25 cellular contexts compared by ENCODE assay signal in the genomic region with DNA sequence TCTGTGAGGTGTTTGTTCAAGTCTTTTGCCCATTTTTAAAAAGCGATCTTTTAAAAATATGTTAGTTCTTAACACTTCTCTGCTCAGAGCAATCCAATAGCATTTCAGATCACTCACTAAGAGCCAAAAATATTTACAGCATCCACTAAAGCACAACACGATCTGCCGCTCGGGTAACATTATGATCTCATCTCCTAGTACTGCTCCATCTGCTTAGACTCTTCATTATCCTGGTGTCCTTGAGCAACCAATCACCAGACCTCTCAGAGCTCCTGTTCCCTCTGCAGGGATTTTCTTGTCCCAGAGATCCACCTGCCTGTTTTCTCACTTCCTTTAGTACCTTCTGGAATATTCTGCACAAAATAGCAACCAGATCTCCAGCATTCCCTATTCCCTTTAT.
"Had no signal": no experiment of that assay in that cellular context is flagged by ENCODE, and none has a peak within 500 bp of the region (broad histone marks: within the 10 kb centered on the region; RNA-seq: fewer than 3 reads in every experiment).

No MANE protein-coding gene starts in this region.

- H3K4me1 ChIP-seq: adrenal gland had no signal

- H3K36me3 Mint-ChIP-seq: activated naive CD8-positive, alpha-beta T cell treated with anti-CD3 and anti-CD28 coated beads, Interleukin-2, amount 10 ng/mL, durations not matched to agents 7 days and 5 days; IgD-negative memory B cell had no signal

- H3K4me1 Mint-ChIP-seq: activated naive CD8-positive, alpha-beta T cell treated with anti-CD3 and anti-CD28 coated beads, Interleukin-2, amount 10 ng/mL, durations not matched to agents 7 days and 5 days; IgD-negative memory B cell; T-helper 17 cell had no signal

- H3K4me3 ChIP-seq: adrenal gland had no signal

- H3K36me3 ChIP-seq: adrenal gland had no signal

- H3K4me3 Mint-ChIP-seq: activated CD8-positive, alpha-beta T cell treated with anti-CD3 and anti-CD28 coated beads, Interleukin-2, amount 10 ng/mL, durations not matched to agents 7 days and 5 days; activated naive CD8-positive, alpha-beta T cell treated with anti-CD3 and anti-CD28 coated beads, Interleukin-2, amount 10 ng/mL, durations not matched to agents 7 days and 5 days; IgD-negative memory B cell; T-helper 17 cell; WTC11 had no signal

- H3K27me3 ChIP-seq: adrenal gland had no signal

- H3K9me3 ChIP-seq: adrenal gland had no signal

- H3K9me3 Mint-ChIP-seq: activated naive CD8-positive, alpha-beta T cell treated with anti-CD3 and anti-CD28 coated beads, Interleukin-2, amount 10 ng/mL, durations not matched to agents 7 days and 5 days had no signal

- H3K27ac Mint-ChIP-seq: activated CD8-positive, alpha-beta T cell treated with anti-CD3 and anti-CD28 coated beads, Interleukin-2, amount 10 ng/mL, durations not matched to agents 7 days and 5 days; activated naive CD8-positive, alpha-beta T cell treated with anti-CD3 and anti-CD28 coated beads, Interleukin-2, amount 10 ng/mL, durations not matched to agents 7 days and 5 days; IgD-negative memory B cell; T-helper 17 cell; WTC11 had no signal

- DNase-seq: activated CD4-positive, alpha-beta T cell treated with anti-CD3 and anti-CD28 coated beads for 48 hours; activated CD4-positive, alpha-beta T cell treated with anti-CD3 and anti-CD28 coated beads, Interleukin-2, amount 50 U/mL, for 4 hours; activated CD4-positive, CD25-positive, alpha-beta regulatory T cell treated with anti-CD3 and anti-CD28 coated beads, Interleukin-2, amount 50 U/mL, for 72 hours; activated CD8-positive, alpha-beta memory T cell treated with anti-CD3 and anti-CD28 coated beads, Interleukin-2, amount 50 U/mL, for 48 hours; activated CD8-positive, alpha-beta T cell treated with anti-CD3 and anti-CD28 coated beads, Interleukin-2, amount 10 ng/mL, durations not matched to agents 7 days and 5 days; activated naive CD4-positive, alpha-beta T cell treated with anti-CD3 and anti-CD28 coated beads, Interleukin-2, amount 50 U/mL, for 16 hours; activated naive CD8-positive, alpha-beta T cell treated with anti-CD3 and anti-CD28 coated beads, Interleukin-2, amount 10 ng/mL, durations not matched to agents 7 days and 5 days; activated T-cell treated with anti-CD3 and anti-CD28 coated beads, Interleukin-2, amount 50 U/mL, for 1 hour; adrenal gland; anterior cingulate cortex; caudate nucleus; KG1; NCI-H1092; NCI-H1417 treated with DMSO at 0.1 percent for 48 hours; NCI-H1694 treated with DMSO at 0.1 percent for 48 hours; NCI-H2029 treated with DMSO at 0.1 percent for 48 hours; NCI-H345; NCI-H510A; NCI-H526 treated with DMSO at 0.1 percent for 48 hours; PC-3; SIG-M5; T-helper 17 cell; T-helper 9 cell had no signal

- H3K27ac ChIP-seq: adrenal gland had no signal

- H3K27me3 Mint-ChIP-seq: activated naive CD8-positive, alpha-beta T cell treated with anti-CD3 and anti-CD28 coated beads, Interleukin-2, amount 10 ng/mL, durations not matched to agents 7 days and 5 days; IgD-negative memory B cell; T-helper 17 cell had no signal

- ATAC-seq: activated CD8-positive, alpha-beta T cell treated with anti-CD3 and anti-CD28 coated beads, Interleukin-2, amount 10 ng/mL, durations not matched to agents 7 days and 5 days; PC-3; T-helper 17 cell; WTC11 had no signal
